ENCODE assay signal across 1 cellular context in the genomic region with DNA sequence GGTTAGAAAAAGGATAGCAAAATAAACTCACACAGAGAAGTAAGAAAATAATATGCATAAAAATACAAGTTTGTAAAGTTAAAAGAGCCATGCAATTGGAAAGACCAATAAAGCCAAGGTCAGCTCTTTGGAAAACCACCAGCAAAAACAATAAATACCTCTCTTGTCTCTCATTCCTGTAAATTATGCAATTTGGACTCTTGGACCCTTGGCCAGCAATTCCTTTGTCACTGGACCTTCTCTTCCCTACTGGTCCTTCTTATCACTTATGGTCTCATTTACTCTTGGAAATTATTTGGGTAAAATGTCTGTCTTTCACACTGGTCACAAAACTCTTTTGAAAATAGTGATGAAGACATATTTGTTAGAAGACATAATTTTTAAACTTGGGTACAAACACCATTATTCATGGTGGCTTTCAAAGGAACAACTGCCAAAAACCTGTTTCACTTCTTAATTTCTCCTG.
TF ChIP-seq lines count a peak whose summit lies in the region.

No MANE protein-coding gene starts in this region.

TF ChIP-seq in HepG2, 621 proteins besides CTCF, POLR2A, EP300 and RAD21 (continued from another document and continues in another):
- peak; percentile 74 for TF ChIP-seq GATAD1 (CRISPR knock-in tag; IDR thresholded peaks at IDR 0.05)
- TF ChIP-seq, protein P1, sequence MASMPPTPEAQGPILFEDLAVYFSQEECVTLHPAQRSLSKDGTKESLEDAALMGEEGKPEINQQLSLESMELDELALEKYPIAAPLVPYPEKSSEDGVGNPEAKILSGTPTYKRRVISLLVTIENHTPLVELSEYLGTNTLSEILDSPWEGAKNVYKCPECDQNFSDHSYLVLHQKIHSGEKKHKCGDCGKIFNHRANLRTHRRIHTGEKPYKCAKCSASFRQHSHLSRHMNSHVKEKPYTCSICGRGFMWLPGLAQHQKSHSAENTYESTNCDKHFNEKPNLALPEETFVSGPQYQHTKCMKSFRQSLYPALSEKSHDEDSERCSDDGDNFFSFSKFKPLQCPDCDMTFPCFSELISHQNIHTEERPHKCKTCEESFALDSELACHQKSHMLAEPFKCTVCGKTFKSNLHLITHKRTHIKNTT (CRISPR knock-in tag; IDR thresholded peaks at IDR 0.05): no peak
- TF ChIP-seq, protein P2, sequence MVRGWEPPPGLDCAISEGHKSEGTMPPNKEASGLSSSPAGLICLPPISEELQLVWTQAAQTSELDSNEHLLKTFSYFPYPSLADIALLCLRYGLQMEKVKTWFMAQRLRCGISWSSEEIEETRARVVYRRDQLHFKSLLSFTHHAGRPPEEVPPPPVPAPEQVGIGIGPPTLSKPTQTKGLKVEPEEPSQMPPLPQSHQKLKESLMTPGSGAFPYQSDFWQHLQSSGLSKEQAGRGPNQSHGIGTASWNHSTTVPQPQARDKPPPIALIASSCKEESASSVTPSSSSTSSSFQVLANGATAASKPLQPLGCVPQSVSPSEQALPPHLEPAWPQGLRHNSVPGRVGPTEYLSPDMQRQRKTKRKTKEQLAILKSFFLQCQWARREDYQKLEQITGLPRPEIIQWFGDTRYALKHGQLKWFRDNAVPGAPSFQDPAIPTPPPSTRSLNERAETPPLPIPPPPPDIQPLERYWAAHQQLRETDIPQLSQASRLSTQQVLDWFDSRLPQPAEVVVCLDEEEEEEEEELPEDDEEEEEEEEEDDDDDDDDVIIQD (CRISPR knock-in tag; IDR thresholded peaks at IDR 0.05; ENCODE audit: low read depth): peak; percentile 99
- peak; percentile 91; the same call in 1 of the 2 replicates for TF ChIP-seq ZKSCAN8 (CRISPR knock-in tag; IDR thresholded peaks at IDR 0.05; ENCODE audit: borderline replicate concordance)
- TF ChIP-seq AHR (CRISPR knock-in tag; IDR thresholded peaks at IDR 0.05): no peak
- TF ChIP-seq, protein P3, sequence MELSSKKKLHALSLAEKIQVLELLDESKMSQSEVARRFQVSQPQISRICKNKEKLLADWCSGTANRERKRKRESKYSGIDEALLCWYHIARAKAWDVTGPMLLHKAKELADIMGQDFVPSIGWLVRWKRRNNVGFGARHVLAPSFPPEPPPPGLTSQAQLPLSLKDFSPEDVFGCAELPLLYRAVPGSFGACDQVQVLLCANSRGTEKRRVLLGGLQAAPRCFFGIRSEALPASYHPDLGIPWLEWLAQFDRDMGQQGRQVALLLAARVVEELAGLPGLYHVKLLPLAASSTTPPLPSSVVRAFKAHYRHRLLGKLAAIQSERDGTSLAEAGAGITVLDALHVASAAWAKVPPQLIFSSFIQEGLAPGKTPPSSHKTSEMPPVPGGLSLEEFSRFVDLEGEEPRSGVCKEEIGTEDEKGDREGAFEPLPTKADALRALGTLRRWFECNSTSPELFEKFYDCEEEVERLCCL (CRISPR knock-in tag; IDR thresholded peaks at IDR 0.05; ENCODE audit: borderline replicate concordance): no peak
- TF ChIP-seq HMG20B (CRISPR knock-in tag; conservative IDR thresholded peaks at IDR 0.05): 0 out of 2 replicates have a peak, but pooled peaks have one; percentile 32
- TF ChIP-seq, protein P4, sequence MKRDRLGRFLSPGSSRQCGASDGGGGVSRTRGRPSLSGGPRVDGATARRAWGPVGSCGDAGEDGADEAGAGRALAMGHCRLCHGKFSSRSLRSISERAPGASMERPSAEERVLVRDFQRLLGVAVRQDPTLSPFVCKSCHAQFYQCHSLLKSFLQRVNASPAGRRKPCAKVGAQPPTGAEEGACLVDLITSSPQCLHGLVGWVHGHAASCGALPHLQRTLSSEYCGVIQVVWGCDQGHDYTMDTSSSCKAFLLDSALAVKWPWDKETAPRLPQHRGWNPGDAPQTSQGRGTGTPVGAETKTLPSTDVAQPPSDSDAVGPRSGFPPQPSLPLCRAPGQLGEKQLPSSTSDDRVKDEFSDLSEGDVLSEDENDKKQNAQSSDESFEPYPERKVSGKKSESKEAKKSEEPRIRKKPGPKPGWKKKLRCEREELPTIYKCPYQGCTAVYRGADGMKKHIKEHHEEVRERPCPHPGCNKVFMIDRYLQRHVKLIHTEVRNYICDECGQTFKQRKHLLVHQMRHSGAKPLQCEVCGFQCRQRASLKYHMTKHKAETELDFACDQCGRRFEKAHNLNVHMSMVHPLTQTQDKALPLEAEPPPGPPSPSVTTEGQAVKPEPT (CRISPR knock-in tag; IDR thresholded peaks at IDR 0.05; ENCODE audit: low read depth): no peak
- TF ChIP-seq ZBTB21 (CRISPR knock-in tag; IDR thresholded peaks at IDR 0.05): no peak
- no peak for TF ChIP-seq ZNF570 (CRISPR knock-in tag; IDR thresholded peaks at IDR 0.05; ENCODE audit: borderline replicate concordance)
- TF ChIP-seq ZNF577 (CRISPR knock-in tag; IDR thresholded peaks at IDR 0.05; ENCODE audit: borderline replicate concordance, low read depth): no peak
- TF ChIP-seq, protein P5, sequence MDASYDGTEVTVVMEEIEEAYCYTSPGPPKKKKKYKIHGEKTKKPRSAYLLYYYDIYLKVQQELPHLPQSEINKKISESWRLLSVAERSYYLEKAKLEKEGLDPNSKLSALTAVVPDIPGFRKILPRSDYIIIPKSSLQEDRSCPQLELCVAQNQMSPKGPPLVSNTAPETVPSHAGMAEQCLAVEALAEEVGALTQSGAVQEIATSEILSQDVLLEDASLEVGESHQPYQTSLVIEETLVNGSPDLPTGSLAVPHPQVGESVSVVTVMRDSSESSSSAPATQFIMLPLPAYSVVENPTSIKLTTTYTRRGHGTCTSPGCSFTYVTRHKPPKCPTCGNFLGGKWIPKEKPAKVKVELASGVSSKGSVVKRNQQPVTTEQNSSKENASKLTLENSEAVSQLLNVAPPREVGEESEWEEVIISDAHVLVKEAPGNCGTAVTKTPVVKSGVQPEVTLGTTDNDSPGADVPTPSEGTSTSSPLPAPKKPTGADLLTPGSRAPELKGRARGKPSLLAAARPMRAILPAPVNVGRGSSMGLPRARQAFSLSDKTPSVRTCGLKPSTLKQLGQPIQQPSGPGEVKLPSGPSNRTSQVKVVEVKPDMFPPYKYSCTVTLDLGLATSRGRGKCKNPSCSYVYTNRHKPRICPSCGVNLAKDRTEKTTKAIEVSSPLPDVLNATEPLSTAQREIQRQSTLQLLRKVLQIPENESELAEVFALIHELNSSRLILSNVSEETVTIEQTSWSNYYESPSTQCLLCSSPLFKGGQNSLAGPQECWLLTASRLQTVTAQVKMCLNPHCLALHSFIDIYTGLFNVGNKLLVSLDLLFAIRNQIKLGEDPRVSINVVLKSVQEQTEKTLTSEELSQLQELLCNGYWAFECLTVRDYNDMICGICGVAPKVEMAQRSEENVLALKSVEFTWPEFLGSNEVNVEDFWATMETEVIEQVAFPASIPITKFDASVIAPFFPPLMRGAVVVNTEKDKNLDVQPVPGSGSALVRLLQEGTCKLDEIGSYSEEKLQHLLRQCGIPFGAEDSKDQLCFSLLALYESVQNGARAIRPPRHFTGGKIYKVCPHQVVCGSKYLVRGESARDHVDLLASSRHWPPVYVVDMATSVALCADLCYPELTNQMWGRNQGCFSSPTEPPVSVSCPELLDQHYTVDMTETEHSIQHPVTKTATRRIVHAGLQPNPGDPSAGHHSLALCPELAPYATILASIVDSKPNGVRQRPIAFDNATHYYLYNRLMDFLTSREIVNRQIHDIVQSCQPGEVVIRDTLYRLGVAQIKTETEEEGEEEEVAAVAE (CRISPR knock-in tag; IDR thresholded peaks at IDR 0.05; ENCODE audit: borderline replicate concordance): peak; percentile 70; the same call in 1 of the 2 replicates
- no peak for TF ChIP-seq MLLT10 (CRISPR knock-in tag; IDR thresholded peaks at IDR 0.05)
- TF ChIP-seq NAIF1 (CRISPR knock-in tag; IDR thresholded peaks at IDR 0.05; ENCODE audit: borderline replicate concordance): no peak
- TF ChIP-seq SPEN (CRISPR knock-in tag; IDR thresholded peaks at IDR 0.05; ENCODE audit: low read depth): no peak
- peak; percentile 77 for TF ChIP-seq DPF2 (CRISPR knock-in tag; IDR thresholded peaks at IDR 0.05; ENCODE audit: borderline replicate concordance, low read depth)
- TF ChIP-seq PAF1 (CRISPR knock-in tag; IDR thresholded peaks at IDR 0.05): no peak
- no peak for TF ChIP-seq IKZF4 (CRISPR knock-in tag; IDR thresholded peaks at IDR 0.05; ENCODE audit: borderline replicate concordance, low read depth, not compliant biosample characterization)
- TF ChIP-seq, protein P6, sequence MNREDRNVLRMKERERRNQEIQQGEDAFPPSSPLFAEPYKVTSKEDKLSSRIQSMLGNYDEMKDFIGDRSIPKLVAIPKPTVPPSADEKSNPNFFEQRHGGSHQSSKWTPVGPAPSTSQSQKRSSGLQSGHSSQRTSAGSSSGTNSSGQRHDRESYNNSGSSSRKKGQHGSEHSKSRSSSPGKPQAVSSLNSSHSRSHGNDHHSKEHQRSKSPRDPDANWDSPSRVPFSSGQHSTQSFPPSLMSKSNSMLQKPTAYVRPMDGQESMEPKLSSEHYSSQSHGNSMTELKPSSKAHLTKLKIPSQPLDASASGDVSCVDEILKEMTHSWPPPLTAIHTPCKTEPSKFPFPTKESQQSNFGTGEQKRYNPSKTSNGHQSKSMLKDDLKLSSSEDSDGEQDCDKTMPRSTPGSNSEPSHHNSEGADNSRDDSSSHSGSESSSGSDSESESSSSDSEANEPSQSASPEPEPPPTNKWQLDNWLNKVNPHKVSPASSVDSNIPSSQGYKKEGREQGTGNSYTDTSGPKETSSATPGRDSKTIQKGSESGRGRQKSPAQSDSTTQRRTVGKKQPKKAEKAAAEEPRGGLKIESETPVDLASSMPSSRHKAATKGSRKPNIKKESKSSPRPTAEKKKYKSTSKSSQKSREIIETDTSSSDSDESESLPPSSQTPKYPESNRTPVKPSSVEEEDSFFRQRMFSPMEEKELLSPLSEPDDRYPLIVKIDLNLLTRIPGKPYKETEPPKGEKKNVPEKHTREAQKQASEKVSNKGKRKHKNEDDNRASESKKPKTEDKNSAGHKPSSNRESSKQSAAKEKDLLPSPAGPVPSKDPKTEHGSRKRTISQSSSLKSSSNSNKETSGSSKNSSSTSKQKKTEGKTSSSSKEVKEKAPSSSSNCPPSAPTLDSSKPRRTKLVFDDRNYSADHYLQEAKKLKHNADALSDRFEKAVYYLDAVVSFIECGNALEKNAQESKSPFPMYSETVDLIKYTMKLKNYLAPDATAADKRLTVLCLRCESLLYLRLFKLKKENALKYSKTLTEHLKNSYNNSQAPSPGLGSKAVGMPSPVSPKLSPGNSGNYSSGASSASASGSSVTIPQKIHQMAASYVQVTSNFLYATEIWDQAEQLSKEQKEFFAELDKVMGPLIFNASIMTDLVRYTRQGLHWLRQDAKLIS (CRISPR knock-in tag; IDR thresholded peaks at IDR 0.05): no peak
- 0 out of 2 replicates have a peak, but pooled peaks have one; percentile 22 for TF ChIP-seq ZNF441 (CRISPR knock-in tag; IDR thresholded peaks at IDR 0.05; ENCODE audit: borderline replicate concordance)
- TF ChIP-seq, protein P7, sequence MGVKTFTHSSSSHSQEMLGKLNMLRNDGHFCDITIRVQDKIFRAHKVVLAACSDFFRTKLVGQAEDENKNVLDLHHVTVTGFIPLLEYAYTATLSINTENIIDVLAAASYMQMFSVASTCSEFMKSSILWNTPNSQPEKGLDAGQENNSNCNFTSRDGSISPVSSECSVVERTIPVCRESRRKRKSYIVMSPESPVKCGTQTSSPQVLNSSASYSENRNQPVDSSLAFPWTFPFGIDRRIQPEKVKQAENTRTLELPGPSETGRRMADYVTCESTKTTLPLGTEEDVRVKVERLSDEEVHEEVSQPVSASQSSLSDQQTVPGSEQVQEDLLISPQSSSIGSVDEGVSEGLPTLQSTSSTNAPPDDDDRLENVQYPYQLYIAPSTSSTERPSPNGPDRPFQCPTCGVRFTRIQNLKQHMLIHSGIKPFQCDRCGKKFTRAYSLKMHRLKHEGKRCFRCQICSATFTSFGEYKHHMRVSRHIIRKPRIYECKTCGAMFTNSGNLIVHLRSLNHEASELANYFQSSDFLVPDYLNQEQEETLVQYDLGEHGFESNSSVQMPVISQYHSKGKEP (CRISPR knock-in tag; IDR thresholded peaks at IDR 0.05): 0 out of 2 replicates have a peak, but pooled peaks have one; percentile 63
- no peak for TF ChIP-seq NFATC3 (CRISPR knock-in tag; IDR thresholded peaks at IDR 0.05)
- TF ChIP-seq, protein P8, sequence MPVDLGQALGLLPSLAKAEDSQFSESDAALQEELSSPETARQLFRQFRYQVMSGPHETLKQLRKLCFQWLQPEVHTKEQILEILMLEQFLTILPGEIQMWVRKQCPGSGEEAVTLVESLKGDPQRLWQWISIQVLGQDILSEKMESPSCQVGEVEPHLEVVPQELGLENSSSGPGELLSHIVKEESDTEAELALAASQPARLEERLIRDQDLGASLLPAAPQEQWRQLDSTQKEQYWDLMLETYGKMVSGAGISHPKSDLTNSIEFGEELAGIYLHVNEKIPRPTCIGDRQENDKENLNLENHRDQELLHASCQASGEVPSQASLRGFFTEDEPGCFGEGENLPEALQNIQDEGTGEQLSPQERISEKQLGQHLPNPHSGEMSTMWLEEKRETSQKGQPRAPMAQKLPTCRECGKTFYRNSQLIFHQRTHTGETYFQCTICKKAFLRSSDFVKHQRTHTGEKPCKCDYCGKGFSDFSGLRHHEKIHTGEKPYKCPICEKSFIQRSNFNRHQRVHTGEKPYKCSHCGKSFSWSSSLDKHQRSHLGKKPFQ (CRISPR knock-in tag; IDR thresholded peaks at IDR 0.05; ENCODE audit: insufficient replicate concordance): no peak
